Comparison of ENCODE assay signal across 8 cellular contexts in genomic region chr2:63842149-63843061, GRCh38. TPM values are rescaled to one million over a fixed set of nuclear protein-coding genes. Genes with fewer than 3 reads are reported as not detected.
DNase-seq lines count a peak whose midpoint lies in the region; ATAC-seq, FAIRE-seq and TF ChIP-seq lines count a peak whose summit lies in the region.

No MANE protein-coding gene starts in this region.

- peaks cover 0 to 3% (median 0%) of the 10 kb centered on the region in 7 donors for H3K9me3 Mint-ChIP-seq in CD4-positive, CD25-positive, alpha-beta regulatory T cell

- H3K27me3 ChIP-seq in CD4-positive, CD25-positive, alpha-beta regulatory T cell (ENCODE audit: control insufficient read depth, insufficient read depth, low read length): no peaks in the 10 kb centered on the region
- H3K27me3 ChIP-seq in SJCRH30 (no peaks in the 10 kb centered on the region), duodenal mucosa (ENCODE audit: control insufficient read depth in 1 of 2, insufficient read depth in 2 of 2, low read length in 2 of 2) (no peaks in the 10 kb centered on the region), thymus (ENCODE audit: control insufficient read depth, insufficient read depth) (no peaks in the 10 kb centered on the region)

- DNase-seq in CD4-positive, CD25-positive, alpha-beta regulatory T cell: peak in 1 of 3 donors; percentile 41
- DNase-seq in HTR-8/SVneo (ENCODE audit: insufficient read length, low spot score) (peak; percentile 51), SJCRH30 (peak; percentile 26 to 64), lung microvascular endothelial cell (ENCODE audit: low read depth in 2 of 2) (peak; percentile 33 to 47), GM10266 (ENCODE audit: extremely low spot score) (no peak), GM20000 (ENCODE audit: low spot score) (no peak)

- H3K4me1 ChIP-seq in CD4-positive, CD25-positive, alpha-beta regulatory T cell (ENCODE audit: control insufficient read depth, insufficient read depth, low read length, poor library complexity, severe bottlenecking): peaks cover 56% of the 10 kb centered on the region
- H3K4me1 ChIP-seq in SJCRH30 (peaks cover 8% of the 10 kb centered on the region), duodenal mucosa (ENCODE audit: control insufficient read depth in 1 of 2, insufficient read depth in 2 of 2, low read length in 2 of 2) (peaks cover 27% of the 10 kb centered on the region in 2 donors), thymus (ENCODE audit: control insufficient read depth, insufficient read depth, low read length) (peaks cover 5% of the 10 kb centered on the region)

- peaks cover 11% of the 10 kb centered on the region for H3K36me3 Mint-ChIP-seq in CD4-positive, CD25-positive, alpha-beta regulatory T cell

- peak overlapping the region; percentile 99 for H3K27ac Mint-ChIP-seq in CD4-positive, CD25-positive, alpha-beta regulatory T cell

- H3K4me3 Mint-ChIP-seq in CD4-positive, CD25-positive, alpha-beta regulatory T cell: peak overlapping the region; percentile 92 to 100 (median 97)

- H3K27ac ChIP-seq in CD4-positive, CD25-positive, alpha-beta regulatory T cell (ENCODE audit: insufficient read depth, low read length, poor library complexity, severe bottlenecking): peak overlapping the region; percentile 89
- H3K27ac ChIP-seq in SJCRH30 (peak overlapping the region; percentile 97), duodenal mucosa (ENCODE audit: low read depth, low read length) (peak overlapping the region; percentile 97), thymus (ENCODE audit: low read depth) (peak overlapping the region; percentile 97)

- no peak for ATAC-seq in CD4-positive, CD25-positive, alpha-beta regulatory T cell (ENCODE audit: low read depth in 2 of 2)

- H3K4me1 Mint-ChIP-seq in CD4-positive, CD25-positive, alpha-beta regulatory T cell: peaks cover 23 to 68% (median 55%) of the 10 kb centered on the region in 4 donors

- peaks cover 6% of the 10 kb centered on the region for H3K27me3 Mint-ChIP-seq in CD4-positive, CD25-positive, alpha-beta regulatory T cell

- under 1% methylated on average over 24 of the region's 24 CpGs for WGBS in thymus

- H3K36me3 ChIP-seq in CD4-positive, CD25-positive, alpha-beta regulatory T cell (ENCODE audit: control insufficient read depth, insufficient read depth, low read length): no peaks in the 10 kb centered on the region
- H3K36me3 ChIP-seq in SJCRH30 (peaks cover 11% of the 10 kb centered on the region), duodenal mucosa (ENCODE audit: control insufficient read depth in 1 of 2, insufficient read depth in 2 of 2, low read length in 2 of 2) (no peaks in the 10 kb centered on the region), thymus (ENCODE audit: control insufficient read depth, insufficient read depth) (no peaks in the 10 kb centered on the region)

- FAIRE-seq in HTR-8/SVneo (lab: Jason Lieb, UNC): no peak

- H3K9ac ChIP-seq in duodenal mucosa (ENCODE audit: low read depth in 1 of 2, low read length in 2 of 2): peak overlapping the region; percentile 95 to 98

- peak overlapping the region; percentile 96 for H3K4me3 ChIP-seq in CD4-positive, CD25-positive, alpha-beta regulatory T cell (ENCODE audit: low read depth, low read length)
- H3K4me3 ChIP-seq in SJCRH30 (peak overlapping the region; percentile 75), duodenal mucosa (ENCODE audit: low read depth in 1 of 2, low read length in 2 of 2) (peak overlapping the region; percentile 86 to 90), thymus (ENCODE audit: low read length) (peak overlapping the region; percentile 89)

- H3K9me3 ChIP-seq in CD4-positive, CD25-positive, alpha-beta regulatory T cell (ENCODE audit: control insufficient read depth in 2 of 2, low read length in 2 of 2): no peaks in the 10 kb centered on the region
- H3K9me3 ChIP-seq in SJCRH30 (replicated peaks): peaks cover 5% of the 10 kb centered on the region; the same call in 1 of the 2 replicates
- H3K9me3 ChIP-seq in duodenal mucosa (ENCODE audit: control insufficient read depth in 1 of 2, low read length in 2 of 2): no peaks in the 10 kb centered on the region
- no peaks in the 10 kb centered on the region for H3K9me3 ChIP-seq in thymus (ENCODE audit: control insufficient read depth)

- TF ChIP-seq CTCF in GM10266 (IDR thresholded peaks at IDR 0.05; ENCODE audit: control insufficient read depth, insufficient read depth, low read depth, missing control alignments) (no peak), GM20000 (IDR thresholded peaks at IDR 0.05; ENCODE audit: extremely low read depth, missing control alignments) (no peak)

RNA-seq across cellular contexts. Expression of gene UGP2, which starts 0.7 kb away (rescaled TPM):
- total RNA-seq in CD4-positive, CD25-positive, alpha-beta regulatory T cell: 118 TPM
- 100 to 1,000 TPM; 200 to 279 (median 220) TPM for polyA plus RNA-seq in CD4-positive, CD25-positive, alpha-beta regulatory T cell
- total RNA-seq in SJCRH30 (2014; rRNA removed; shearing (Covaris generic)): 144 and 145 TPM in 2 replicates
- 47.1 and 182 TPM in 2 replicates for total RNA-seq in lung microvascular endothelial cell
- polyA plus RNA-seq in thymus: 199 TPM

Comparison
In these comparisons a context has a peak if more than half of its experiments do, and no peak if none do; other contexts are left out.
1. DNase-seq: peak in HTR-8/SVneo (single experiment), SJCRH30 (2 of 2) and lung microvascular endothelial cell (2 of 2); none in GM10266 (single experiment) and GM20000 (single experiment).
2. Peak in every context shown above with its lines, with median percentiles within 50 percentile points of each other: H3K27ac ChIP-seq and H3K4me3 ChIP-seq.